9 cellular contexts compared by ENCODE assay signal in genomic region chr4:56183344-56183959, GRCh38.
DNase-seq lines count a peak whose midpoint lies in the region; ATAC-seq lines count a peak whose summit lies in the region.
"Had no signal": no experiment of that assay in that cellular context is flagged by ENCODE, and none has a peak within 500 bp of the region (broad histone marks: within the 10 kb centered on the region; RNA-seq: fewer than 3 reads in every experiment).

No MANE protein-coding gene starts in this region.

- H3K36me3 Mint-ChIP-seq in naive B cell: no peaks in the 10 kb centered on the region

- H3K4me1 Mint-ChIP-seq in naive B cell: peaks cover 10 to 19% (median 10%) of the 10 kb centered on the region in 3 donors

- peak; percentile 68 for DNase-seq in MV-4-11 (lab: John Stamatoyannopoulos, UW)
- no peak for DNase-seq in naive B cell
- no peak for DNase-seq in NK-92 treated with Interleukin-12 subunit alpha and Interleukin-12 subunit beta, amount 100 ng/mL, for 24 hours (lab: John Stamatoyannopoulos, UW)
- no peak for DNase-seq in Kasumi-1 (lab: John Stamatoyannopoulos, UW)
- DNase-seq in NCI-H1092 (lab: John Stamatoyannopoulos, UW): no peak
- DNase-seq in SW 1271 (lab: John Stamatoyannopoulos, UW): no peak

- H3K4me3 Mint-ChIP-seq in naive B cell: peak overlapping the region in 4 of 8 donors; percentile 10 to 87 (median 62)

- ATAC-seq in GM18867 (IDR thresholded peaks at IDR 0.05; ENCODE audit: unreplicated experiment) (peak; percentile 91), HG02571 (IDR thresholded peaks at IDR 0.05; ENCODE audit: unreplicated experiment) (peak; percentile 66), naive B cell (ENCODE audit: low read depth in 2 of 2) (peak; percentile 81)
- ATAC-seq: Panc1 had no signal

- no peaks in the 10 kb centered on the region for H3K27me3 Mint-ChIP-seq in naive B cell

- peaks cover 0 to 2% (median 0%) of the 10 kb centered on the region in 7 donors for H3K9me3 Mint-ChIP-seq in naive B cell

- H3K27ac Mint-ChIP-seq in naive B cell: peak overlapping the region in 5 of 6 donors; percentile 8 to 94 (median 65)
